ENCODE assay signal across 8 cellular contexts in the genomic region with DNA sequence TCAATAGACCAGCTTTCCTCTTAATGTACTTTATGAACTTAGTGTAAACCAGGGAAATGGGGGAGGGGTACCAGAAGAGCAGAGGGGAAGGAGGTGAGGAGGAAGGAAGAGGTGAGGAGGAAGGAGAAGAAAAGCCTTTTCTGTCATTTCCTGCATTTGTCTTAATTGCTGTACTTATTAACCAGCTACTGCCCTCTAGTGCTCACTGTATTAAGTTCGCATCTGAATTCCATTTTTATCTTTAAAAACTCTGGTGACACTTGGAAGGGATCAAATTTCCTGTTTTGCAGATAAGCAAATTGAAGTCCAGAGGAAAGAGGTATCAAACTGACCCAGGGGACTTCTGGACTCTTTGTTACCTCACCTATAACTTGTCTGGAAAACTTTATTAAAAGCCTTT. TPM values are rescaled to one million over a fixed set of nuclear protein-coding genes. Genes with fewer than 3 reads are reported as not detected.
DNase-seq lines count a peak whose midpoint lies in the region; ATAC-seq and TF ChIP-seq lines count a peak whose summit lies in the region.

No MANE protein-coding gene starts in this region.

- CTCF ChIA-PET in activated CD8-positive, alpha-beta memory T cell treated with anti-CD3 and anti-CD28 coated beads, Interleukin-2, amount 10 ng/mL, durations not matched to agents 7 days and 5 days (lab: Charles Lee), result interaction anchor here (0.5 to 4.1 kb wide), 30 partner anchors 11 to 761 kb away, joined by 3 to 40 read pairs (median 4); partner anchors contain the start of genes BCL2L14, BORCS5, DUSP16 and LRP6

- DNase-seq in activated CD8-positive, alpha-beta memory T cell treated with anti-CD3 and anti-CD28 coated beads, Interleukin-2, amount 10 ng/mL, durations not matched to agents 7 days and 5 days, result no peak
- no peak for DNase-seq in activated CD8-positive, alpha-beta memory T cell treated with anti-CD3 and anti-CD28 coated beads, Interleukin-2, amount 50 U/mL, for 48 hours
- DNase-seq in LoVo (ENCODE audit: low spot score) (peak; percentile 86), RPMI8226 (peak; percentile 66), endothelial cell (ENCODE audit: low spot score) (peak; percentile 14)

- no peaks in the 10 kb centered on the region for H3K9me3 Mint-ChIP-seq in activated CD8-positive, alpha-beta memory T cell treated with anti-CD3 and anti-CD28 coated beads, Interleukin-2, amount 10 ng/mL, durations not matched to agents 7 days and 5 days (ENCODE audit: low read depth)
- H3K9me3 Mint-ChIP-seq in endothelial cell (ENCODE audit: unreplicated experiment), result no peaks in the 10 kb centered on the region

- no peaks in the 10 kb centered on the region for H3K36me3 Mint-ChIP-seq in activated CD8-positive, alpha-beta memory T cell treated with anti-CD3 and anti-CD28 coated beads, Interleukin-2, amount 10 ng/mL, durations not matched to agents 7 days and 5 days
- H3K36me3 Mint-ChIP-seq in endothelial cell (ENCODE audit: low read depth, unreplicated experiment), result peaks cover 15% of the 10 kb centered on the region

- H3K4me1 ChIP-seq in muscle layer of duodenum (ENCODE audit: control insufficient read depth in 1 of 2, insufficient read depth in 2 of 2, low read length in 2 of 2), result peaks cover 0 to 5% of the 10 kb centered on the region in 2 donors

- no peak overlapping the region for H3K4me3 ChIP-seq in muscle layer of duodenum (ENCODE audit: low read depth in 1 of 2, low read length in 2 of 2)

- no peaks in the 10 kb centered on the region for H3K36me3 ChIP-seq in muscle layer of duodenum (ENCODE audit: control insufficient read depth in 1 of 2, insufficient read depth in 2 of 2, low read length in 2 of 2)

- H3K9me3 ChIP-seq in muscle layer of duodenum (ENCODE audit: control insufficient read depth in 1 of 2, low read length in 2 of 2), result no peaks in the 10 kb centered on the region

- peak; percentile 68 for TF ChIP-seq CTCF in endothelial cell (IDR thresholded peaks at IDR 0.05; ENCODE audit: unreplicated experiment)

- ATAC-seq in activated CD8-positive, alpha-beta memory T cell treated with anti-CD3 and anti-CD28 coated beads, Interleukin-2, amount 10 ng/mL, durations not matched to agents 7 days and 5 days, result peak; percentile 58
- ATAC-seq in GM18511 (IDR thresholded peaks at IDR 0.05; ENCODE audit: unreplicated experiment) (no peak), GM21619 (IDR thresholded peaks at IDR 0.05; ENCODE audit: unreplicated experiment) (no peak)

- H3K27me3 Mint-ChIP-seq in activated CD8-positive, alpha-beta memory T cell treated with anti-CD3 and anti-CD28 coated beads, Interleukin-2, amount 10 ng/mL, durations not matched to agents 7 days and 5 days, result peaks cover 23% of the 10 kb centered on the region
- no peaks in the 10 kb centered on the region for H3K27me3 Mint-ChIP-seq in endothelial cell (ENCODE audit: unreplicated experiment)

- no peaks in the 10 kb centered on the region for H3K27me3 ChIP-seq in muscle layer of duodenum (ENCODE audit: low read depth, low read length)

- no peak overlapping the region for H3K4me3 Mint-ChIP-seq in activated CD8-positive, alpha-beta memory T cell treated with anti-CD3 and anti-CD28 coated beads, Interleukin-2, amount 10 ng/mL, durations not matched to agents 7 days and 5 days
- H3K4me3 Mint-ChIP-seq in endothelial cell (ENCODE audit: unreplicated experiment), result no peak overlapping the region

- peak overlapping the region; percentile 33 for H3K27ac ChIP-seq in muscle layer of duodenum (ENCODE audit: low read length)

- peaks cover 4% of the 10 kb centered on the region for H3K4me1 Mint-ChIP-seq in activated CD8-positive, alpha-beta memory T cell treated with anti-CD3 and anti-CD28 coated beads, Interleukin-2, amount 10 ng/mL, durations not matched to agents 7 days and 5 days
- H3K4me1 Mint-ChIP-seq in endothelial cell (ENCODE audit: unreplicated experiment), result peaks cover 12% of the 10 kb centered on the region

- H3K27ac Mint-ChIP-seq in activated CD8-positive, alpha-beta memory T cell treated with anti-CD3 and anti-CD28 coated beads, Interleukin-2, amount 10 ng/mL, durations not matched to agents 7 days and 5 days, result no peak overlapping the region
- peak overlapping the region; percentile 88 for H3K27ac Mint-ChIP-seq in endothelial cell (ENCODE audit: unreplicated experiment)

RNA-seq across cellular contexts. Expression of gene MANSC1, which starts 22.2 kb away (rescaled TPM):
- total RNA-seq in activated CD8-positive, alpha-beta memory T cell treated with anti-CD3 and anti-CD28 coated beads, Interleukin-2, amount 10 ng/mL, durations not matched to agents 7 days and 5 days, result under 1 TPM in 1 of 2 experiments, not detected in 1; 0.14 TPM
- 21.7 TPM for total RNA-seq in endothelial cell (ENCODE audit: unreplicated experiment)

RNA-seq across cellular contexts. Expression of gene BORCS5, which starts 29.1 kb away (rescaled TPM):
- 10 to 100 TPM; 35.5 to 38.3 TPM for total RNA-seq in activated CD8-positive, alpha-beta memory T cell treated with anti-CD3 and anti-CD28 coated beads, Interleukin-2, amount 10 ng/mL, durations not matched to agents 7 days and 5 days
- 10.4 TPM for total RNA-seq in endothelial cell (ENCODE audit: unreplicated experiment)

Comparison
In these comparisons a context has a peak if more than half of its experiments do, and no peak if none do; other contexts are left out.
1. DNase-seq: peak in LoVo (single experiment), RPMI8226 (single experiment) and endothelial cell (single experiment); none in activated CD8-positive, alpha-beta memory T cell treated with anti-CD3 and anti-CD28 coated beads, Interleukin-2, amount 10 ng/mL, durations not matched to agents 7 days and 5 days (single experiment) and activated CD8-positive, alpha-beta memory T cell treated with anti-CD3 and anti-CD28 coated beads, Interleukin-2, amount 50 U/mL, for 48 hours (single experiment).
2. RNA of gene MANSC1, which starts 22.2 kb away (total RNA-seq): 21.7 TPM in endothelial cell (single experiment); 0.14 TPM in activated CD8-positive, alpha-beta memory T cell treated with anti-CD3 and anti-CD28 coated beads, Interleukin-2, amount 10 ng/mL, durations not matched to agents 7 days and 5 days; every median in the first group is over 10 times any median in the second.